Comparison of ENCODE assay signal across 1 cellular context in the genomic region with DNA sequence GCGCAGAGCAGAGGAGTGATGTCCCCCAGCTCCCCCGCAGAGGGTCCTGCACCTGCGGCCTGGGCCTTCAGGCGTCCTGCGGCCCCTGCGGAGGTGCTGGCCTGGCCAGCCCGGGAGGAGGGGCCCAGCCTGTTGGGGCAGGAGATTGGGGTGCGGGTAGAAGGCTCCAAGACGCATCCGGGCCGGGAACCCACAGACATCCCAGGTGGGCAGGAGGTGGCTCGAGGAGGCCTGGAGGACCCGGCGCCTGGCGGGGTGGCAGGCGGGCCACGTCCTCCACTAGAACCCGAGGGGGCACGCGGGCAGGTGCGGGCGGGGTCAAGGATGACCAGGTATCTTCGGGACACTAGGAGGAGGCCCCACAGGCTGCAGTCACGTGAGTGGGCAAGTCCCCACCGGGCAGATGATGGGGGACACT.
TF ChIP-seq lines count a peak whose summit lies in the region.

No MANE protein-coding gene starts in this region.

TF ChIP-seq in WTC11, 78 proteins besides CTCF, POLR2A, EP300 and RAD21 (continued from another document):
- TF ChIP-seq, protein P1, sequence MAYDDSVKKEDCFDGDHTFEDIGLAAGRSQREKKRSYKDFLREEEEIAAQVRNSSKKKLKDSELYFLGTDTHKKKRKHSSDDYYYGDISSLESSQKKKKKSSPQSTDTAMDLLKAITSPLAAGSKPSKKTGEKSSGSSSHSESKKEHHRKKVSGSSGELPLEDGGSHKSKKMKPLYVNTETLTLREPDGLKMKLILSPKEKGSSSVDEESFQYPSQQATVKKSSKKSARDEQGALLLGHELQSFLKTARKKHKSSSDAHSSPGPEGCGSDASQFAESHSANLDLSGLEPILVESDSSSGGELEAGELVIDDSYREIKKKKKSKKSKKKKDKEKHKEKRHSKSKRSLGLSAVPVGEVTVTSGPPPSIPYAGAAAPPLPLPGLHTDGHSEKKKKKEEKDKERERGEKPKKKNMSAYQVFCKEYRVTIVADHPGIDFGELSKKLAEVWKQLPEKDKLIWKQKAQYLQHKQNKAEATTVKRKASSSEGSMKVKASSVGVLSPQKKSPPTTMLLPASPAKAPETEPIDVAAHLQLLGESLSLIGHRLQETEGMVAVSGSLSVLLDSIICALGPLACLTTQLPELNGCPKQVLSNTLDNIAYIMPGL (CRISPR knock-in tag; IDR thresholded peaks at IDR 0.05) = no peak
- TF ChIP-seq MXD4 (CRISPR knock-in tag; IDR thresholded peaks at IDR 0.05; ENCODE audit: borderline replicate concordance) (no peak), EMX1 (CRISPR knock-in tag; IDR thresholded peaks at IDR 0.05) (no peak), RORB (CRISPR knock-in tag; IDR thresholded peaks at IDR 0.05) (no peak), PRRX2 (CRISPR knock-in tag; IDR thresholded peaks at IDR 0.05) (no peak), OVOL2 (CRISPR knock-in tag; IDR thresholded peaks at IDR 0.05; ENCODE audit: borderline replicate concordance) (no peak), SMAD3 (CRISPR knock-in tag; IDR thresholded peaks at IDR 0.05; ENCODE audit: borderline replicate concordance) (no peak)
- TF ChIP-seq, protein P2, sequence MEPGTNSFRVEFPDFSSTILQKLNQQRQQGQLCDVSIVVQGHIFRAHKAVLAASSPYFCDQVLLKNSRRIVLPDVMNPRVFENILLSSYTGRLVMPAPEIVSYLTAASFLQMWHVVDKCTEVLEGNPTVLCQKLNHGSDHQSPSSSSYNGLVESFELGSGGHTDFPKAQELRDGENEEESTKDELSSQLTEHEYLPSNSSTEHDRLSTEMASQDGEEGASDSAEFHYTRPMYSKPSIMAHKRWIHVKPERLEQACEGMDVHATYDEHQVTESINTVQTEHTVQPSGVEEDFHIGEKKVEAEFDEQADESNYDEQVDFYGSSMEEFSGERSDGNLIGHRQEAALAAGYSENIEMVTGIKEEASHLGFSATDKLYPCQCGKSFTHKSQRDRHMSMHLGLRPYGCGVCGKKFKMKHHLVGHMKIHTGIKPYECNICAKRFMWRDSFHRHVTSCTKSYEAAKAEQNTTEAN (CRISPR knock-in tag; IDR thresholded peaks at IDR 0.05) = no peak
- TF ChIP-seq, protein P3, sequence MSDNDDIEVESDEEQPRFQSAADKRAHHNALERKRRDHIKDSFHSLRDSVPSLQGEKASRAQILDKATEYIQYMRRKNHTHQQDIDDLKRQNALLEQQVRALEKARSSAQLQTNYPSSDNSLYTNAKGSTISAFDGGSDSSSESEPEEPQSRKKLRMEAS (CRISPR knock-in tag; IDR thresholded peaks at IDR 0.05) = no peak
TF ChIP-seq in WTC11: peak in this region for 0.
